Comparison of ENCODE assay signal across 8 cellular contexts in genomic region chr16:58299757-58300349, GRCh38. TPM values are rescaled to one million over a fixed set of nuclear protein-coding genes. Genes with fewer than 3 reads are reported as not detected.
DNase-seq lines count a peak whose midpoint lies in the region; ATAC-seq, FAIRE-seq and TF ChIP-seq lines count a peak whose summit lies in the region.

No MANE protein-coding gene starts in this region.

- H3K27ac Mint-ChIP-seq in glutamatergic neuron (ENCODE audit: unreplicated experiment): no peak overlapping the region
- no peak overlapping the region for H3K27ac Mint-ChIP-seq in T-helper 2 cell treated with Interferon-gamma antibody and Interleukin-4, amounts not matched to agents 5 μg/mL and 100 μg/mL, for 36 hours

- H3K9me3 Mint-ChIP-seq in glutamatergic neuron (ENCODE audit: unreplicated experiment): peaks cover 2% of the 10 kb centered on the region
- no peaks in the 10 kb centered on the region for H3K9me3 Mint-ChIP-seq in T-helper 2 cell treated with Interferon-gamma antibody and Interleukin-4, amounts not matched to agents 5 μg/mL and 100 μg/mL, for 36 hours

- peaks cover 2% of the 10 kb centered on the region for H3K27me3 Mint-ChIP-seq in glutamatergic neuron (ENCODE audit: unreplicated experiment)
- peaks cover 5% of the 10 kb centered on the region for H3K27me3 Mint-ChIP-seq in T-helper 2 cell treated with Interferon-gamma antibody and Interleukin-4, amounts not matched to agents 5 μg/mL and 100 μg/mL, for 36 hours (ENCODE audit: low read depth)

- no peak for TF ChIP-seq POLR2A in H54 (IDR thresholded peaks at IDR 0.05; ENCODE audit: low read depth, low read length)

- FAIRE-seq in H54 (lab: Jason Lieb, UNC): peak; percentile 86

- H3K4me3 Mint-ChIP-seq in glutamatergic neuron (ENCODE audit: unreplicated experiment): no peak overlapping the region
- H3K4me3 Mint-ChIP-seq in T-helper 2 cell treated with Interferon-gamma antibody and Interleukin-4, amounts not matched to agents 5 μg/mL and 100 μg/mL, for 36 hours: no peak overlapping the region

- DNase-seq in AML-193 (lab: John Stamatoyannopoulos, UW) (peak; percentile 43 to 53), H54 (ENCODE audit: insufficient read length, low spot score) (peak; percentile 19), SKM-1 (lab: John Stamatoyannopoulos, UW; ENCODE audit: unreplicated experiment) (peak; percentile 7), glutamatergic neuron (peak; percentile 41)
- DNase-seq in T-helper 2 cell treated with Interferon-gamma antibody and Interleukin-4, amounts not matched to agents 5 μg/mL and 100 μg/mL, for 36 hours (ENCODE audit: low spot score): no peak

- H3K4me1 Mint-ChIP-seq in glutamatergic neuron (ENCODE audit: low read depth, unreplicated experiment): no peaks in the 10 kb centered on the region
- no peaks in the 10 kb centered on the region for H3K4me1 Mint-ChIP-seq in T-helper 2 cell treated with Interferon-gamma antibody and Interleukin-4, amounts not matched to agents 5 μg/mL and 100 μg/mL, for 36 hours (ENCODE audit: low read depth)

- peak; percentile 55 for TF ChIP-seq CTCF in glutamatergic neuron (IDR thresholded peaks at IDR 0.05; ENCODE audit: partially characterized antibody, unreplicated experiment)

- ATAC-seq in HG03039 (IDR thresholded peaks at IDR 0.05; ENCODE audit: unreplicated experiment) (no peak), GM18870 (IDR thresholded peaks at IDR 0.05; ENCODE audit: unreplicated experiment) (no peak), HG02763 (IDR thresholded peaks at IDR 0.05; ENCODE audit: unreplicated experiment) (no peak)

- peaks cover 9% of the 10 kb centered on the region for H3K36me3 Mint-ChIP-seq in glutamatergic neuron (ENCODE audit: unreplicated experiment)
- H3K36me3 Mint-ChIP-seq in T-helper 2 cell treated with Interferon-gamma antibody and Interleukin-4, amounts not matched to agents 5 μg/mL and 100 μg/mL, for 36 hours (ENCODE audit: low read depth): no peaks in the 10 kb centered on the region

RNA-seq across cellular contexts. Expression of gene PRSS54, which starts 5.0 kb away (rescaled TPM):
- total RNA-seq in glutamatergic neuron (ENCODE audit: unreplicated experiment): not detected
